In genomic region chr11:43269229-43269928, GRCh38 we compare ENCODE assay signal across 14 cellular contexts. TPM values are rescaled to one million over a fixed set of nuclear protein-coding genes. Genes with fewer than 3 reads are reported as not detected.
A peak's percentile ranks its signal among the peaks of the same experiment; 100 is the strongest.
DNase-seq lines count a peak whose midpoint lies in the region; ATAC-seq and TF ChIP-seq lines count a peak whose summit lies in the region.
"Had no signal": no experiment of that assay in that cellular context is flagged by ENCODE, and none has a peak within 500 bp of the region (broad histone marks: within the 10 kb centered on the region; RNA-seq: fewer than 3 reads in every experiment).

No MANE protein-coding gene starts in this region.

- H2BK15ac ChIP-seq in neuronal stem cell (ENCODE audit: low read length) = no peak overlapping the region

- no peak overlapping the region for H2AK5ac ChIP-seq in neuronal stem cell (ENCODE audit: low read depth, low read length)

- H3K27ac ChIP-seq in HUES6 (ENCODE audit: low read depth, low read length) (no peak overlapping the region), neuronal stem cell (replicated peaks; ENCODE audit: low read length) (no peak overlapping the region), PC-3 (ENCODE audit: low read length) (no peak overlapping the region)
- H3K27ac ChIP-seq: body of pancreas, gastrocnemius medialis had no signal

- peak overlapping the region; percentile 68 for H4K8ac ChIP-seq in neuronal stem cell (ENCODE audit: low read depth, low read length)

- peak overlapping the region; percentile 76 for H2AFZ ChIP-seq in neuronal stem cell (ENCODE audit: low read length)
- no peak overlapping the region for H2AFZ ChIP-seq in PC-3 (ENCODE audit: low read length)

- H3K4me1 ChIP-seq in HUES6 (ENCODE audit: control insufficient read depth, insufficient read depth, low read length) (peaks cover 7% of the 10 kb centered on the region), neuronal stem cell (ENCODE audit: control insufficient read depth in 2 of 2, insufficient read depth in 1 of 2, low read depth in 1 of 2, low read length in 2 of 2) (peaks cover 0 to 4% of the 10 kb centered on the region in 2 donors), PC-3 (ENCODE audit: insufficient read depth, low read length) (no peaks in the 10 kb centered on the region)

- no peaks in the 10 kb centered on the region for H3F3A ChIP-seq in PC-3 (ENCODE audit: low read length, unreplicated experiment)

- CTCF ChIA-PET in PC-3 (lab: Charles Lee) = no interaction called here

- no peaks in the 10 kb centered on the region for H3K79me2 ChIP-seq in PC-3 (ENCODE audit: low read length)

- peak overlapping the region; percentile 15; the same call in 1 of the 2 replicates for H3K4me3 ChIP-seq in HUES6 (ENCODE audit: low read depth, low read length)
- peak overlapping the region in 1 of 2 donors; percentile 17 for H3K4me3 ChIP-seq in neuronal stem cell (ENCODE audit: low read length in 2 of 2)
- no peak overlapping the region for H3K4me3 ChIP-seq in PC-3 (ENCODE audit: low read length)
- H3K4me3 ChIP-seq: body of pancreas, gastrocnemius medialis had no signal

- BruUV-seq in PC-3 (replicated peaks; lab: Mats Ljungman, UMichigan) = no TSS peak

- H3K18ac ChIP-seq in neuronal stem cell (ENCODE audit: low read length) = peak overlapping the region; percentile 39

- H3K4ac ChIP-seq in neuronal stem cell (ENCODE audit: low read length) = no peak overlapping the region

- no peak overlapping the region for H2BK5ac ChIP-seq in neuronal stem cell (ENCODE audit: low read length)

- H3K9ac ChIP-seq in HUES6 (ENCODE audit: low read length) (no peak overlapping the region), neuronal stem cell (ENCODE audit: low read depth, low read length, poor library complexity) (no peak overlapping the region), PC-3 (ENCODE audit: low read length) (no peak overlapping the region)

- H4K20me1 ChIP-seq in PC-3 (ENCODE audit: low read length) = no peaks in the 10 kb centered on the region

- H3K79me1 ChIP-seq in neuronal stem cell (ENCODE audit: low read depth, low read length) = no peaks in the 10 kb centered on the region

- H3K14ac ChIP-seq in neuronal stem cell (ENCODE audit: low read length) = no peak overlapping the region

- no peak overlapping the region for H3K4me2 ChIP-seq in neuronal stem cell (ENCODE audit: insufficient read depth, low read length, poor library complexity, severe bottlenecking)
- H3K4me2 ChIP-seq in PC-3 (ENCODE audit: low read length) = no peak overlapping the region

- H2BK12ac ChIP-seq in neuronal stem cell (ENCODE audit: low read length) = no peak overlapping the region

- WGBS in neuronal stem cell (ENCODE audit: extremely low coverage in 2 of 2, insufficient read length in 2 of 2, insufficient replicate concordance in 1 of 2), 2 donors = no CpG with 5 or more reads among the region's 16 CpGs

- no peaks in the 10 kb centered on the region for H3K9me2 ChIP-seq in PC-3 (replicated peaks; ENCODE audit: low read length)

- H3K36me3 ChIP-seq in HUES6 (ENCODE audit: control insufficient read depth, insufficient read depth, low read length) (no peaks in the 10 kb centered on the region), neuronal stem cell (replicated peaks in 1 of 2; ENCODE audit: control insufficient read depth in 2 of 2, insufficient read depth in 2 of 2, low read length in 2 of 2) (no peaks in the 10 kb centered on the region), PC-3 (ENCODE audit: low read depth, low read length) (no peaks in the 10 kb centered on the region)
- H3K36me3 ChIP-seq: gastrocnemius medialis had no signal

- peak; percentile 28 for DNase-seq in NCI-H774 (lab: John Stamatoyannopoulos, UW)
- DNase-seq in left cardiac atrium = peak; percentile 30
- DNase-seq in neuronal stem cell (ENCODE audit: low spot score) = no peak
- DNase-seq in NOMO-1 treated with DMSO at 0.1 percent for 48 hours (lab: John Stamatoyannopoulos, UW; ENCODE audit: unreplicated experiment) = no peak
- DNase-seq in PC-3 = no peak
- DNase-seq: activated gamma-delta T cell treated with Interleukin-2 at 50 U/mL for 16 hours; body of pancreas; gastrocnemius medialis; left colon; naive B cell; NCI-H1105; stimulated activated naive CD8-positive, alpha-beta T cell treated with anti-CD3 and anti-CD28 coated beads, Interleukin-15, Interleukin-2, amounts not matched to agents 100 U/mL and 50 U/mL, for 24 hours had no signal

- no peak overlapping the region for H2BK120ac ChIP-seq in neuronal stem cell (ENCODE audit: low read depth, low read length)

- no peak overlapping the region for H3K23ac ChIP-seq in neuronal stem cell (ENCODE audit: low read depth, low read length, poor library complexity)

- intact Hi-C loops in left cardiac atrium (cut with DNase I) (no loop called here), PC-3 (cut with micrococcal nuclease) (no loop called here)

- no peak for TF ChIP-seq CTCF in PC-3 (conservative IDR thresholded peaks at IDR 0.05; ENCODE audit: low read depth, low read length)

- H3K9me3 ChIP-seq in HUES6 (ENCODE audit: control insufficient read depth, insufficient read depth, low read depth, low read length) = peaks cover 10% of the 10 kb centered on the region
- no peaks in the 10 kb centered on the region for H3K9me3 ChIP-seq in neuronal stem cell (replicated peaks in 1 of 2; ENCODE audit: control insufficient read depth in 2 of 2, insufficient read depth in 1 of 2, low read depth in 1 of 2, low read length in 2 of 2)
- H3K9me3 ChIP-seq in PC-3 (ENCODE audit: low read length) = no peaks in the 10 kb centered on the region
- H3K9me3 ChIP-seq: body of pancreas, gastrocnemius medialis had no signal

- H3K27me3 ChIP-seq in HUES6 (ENCODE audit: control insufficient read depth, insufficient read depth, low read length) = no peaks in the 10 kb centered on the region
- H3K27me3 ChIP-seq in neuronal stem cell (ENCODE audit: control insufficient read depth in 3 of 3, insufficient read depth in 3 of 3, low read depth in 1 of 3, low read length in 3 of 3) = no peaks in the 10 kb centered on the region
- H3K27me3 ChIP-seq in PC-3 (ENCODE audit: low read length) = peaks cover 16% of the 10 kb centered on the region
- H3K27me3 ChIP-seq: body of pancreas, gastrocnemius medialis had no signal

- POLR2A ChIA-PET in PC-3 (lab: Charles Lee; ENCODE audit: unreplicated experiment) = no interaction called here

- H4K91ac ChIP-seq in neuronal stem cell (ENCODE audit: low read depth, low read length, poor library complexity) = no peak overlapping the region

- peak; percentile 53 to 83 for ATAC-seq in left cardiac atrium
- ATAC-seq in HG03196 (IDR thresholded peaks at IDR 0.05; ENCODE audit: unreplicated experiment) = no peak
- no peak for ATAC-seq in PC-3
- ATAC-seq: body of pancreas; gastrocnemius medialis; left colon; stimulated activated naive CD8-positive, alpha-beta T cell treated with anti-CD3 and anti-CD28 coated beads, Interleukin-15, Interleukin-2, amounts not matched to agents 100 U/mL and 50 U/mL, for 24 hours had no signal

RNA-seq across cellular contexts. Expression of gene API5, which starts 42.4 kb away (rescaled TPM):
- 10 to 100 TPM; 41.2 to 52.8 TPM for total RNA-seq in left cardiac atrium
- polyA plus RNA-seq in neuronal stem cell (2013, experiment 1 of 2) = 98.3 TPM
- polyA plus RNA-seq in neuronal stem cell (2013, experiment 2 of 2) = 98.1 TPM
- 79.5 and 83.7 TPM in 2 replicates for total RNA-seq in PC-3 (2014; rRNA removed)

Comparison
In these comparisons a context has a peak if more than half of its experiments do, and no peak if none do; other contexts are left out.
1. DNase-seq: peak in NCI-H774 (single experiment) and left cardiac atrium (single experiment); none in neuronal stem cell (single experiment), NOMO-1 treated with DMSO at 0.1 percent for 48 hours (single experiment) and PC-3 (single experiment).
2. ATAC-seq: peak in left cardiac atrium (2 of 2); none in HG03196 (single experiment) and PC-3 (single experiment).